ENCODE assay signal across 8 cellular contexts in genomic region chr17:4364622-4365041, GRCh38. TPM values are rescaled to one million over a fixed set of nuclear protein-coding genes. Genes with fewer than 3 reads are reported as not detected.
DNase-seq lines count a peak whose midpoint lies in the region; ATAC-seq, FAIRE-seq and TF ChIP-seq lines count a peak whose summit lies in the region.

No MANE protein-coding gene starts in this region.

- H3K4me3 ChIP-seq in adrenal gland (peak overlapping the region in 3 of 4 donors; percentile 71 to 99 (median 76)), thoracic aorta (peak overlapping the region; percentile 96)

- H3K27ac ChIP-seq in adrenal gland (peak overlapping the region; percentile 92 to 99 (median 94)), layer of hippocampus (ENCODE audit: low read depth, low read length) (peak overlapping the region; percentile 85), thoracic aorta (peak overlapping the region; percentile 99)

- 63 to 69% (median 66%) methylated on average over 18 of the region's 18 CpGs for WGBS in adrenal gland, 4 donors

- H3K36me3 ChIP-seq in adrenal gland (replicated peaks in 1 of 2) (no peaks in the 10 kb centered on the region), thoracic aorta (no peaks in the 10 kb centered on the region)

- peak overlapping the region; percentile 86 for H3K4me3 Mint-ChIP-seq in activated CD4-positive, alpha-beta T cell treated with anti-CD3 and anti-CD28 coated beads, Interleukin-2, amount 10 ng/mL, durations not matched to agents 24 days and 14 days

- DNase-seq in activated CD4-positive, alpha-beta T cell treated with anti-CD3 and anti-CD28 coated beads, Interleukin-2, amount 10 ng/mL, durations not matched to agents 24 days and 14 days, result no peak
- DNase-seq in activated CD4-positive, alpha-beta T cell treated with anti-CD3 and anti-CD28 coated beads, Interleukin-2, amount 50 U/mL, for 4 hours, result no peak
- DNase-seq in adrenal gland (peak in 5 of 7 donors; percentile 8 to 54 (median 25)), thoracic aorta (ENCODE audit: low spot score) (no peak), HTR-8/SVneo (ENCODE audit: insufficient read length, low spot score) (no peak)

- H3K4me1 ChIP-seq in adrenal gland (replicated peaks in 1 of 2) (peaks cover 11 to 25% of the 10 kb centered on the region in 2 donors), thoracic aorta (ENCODE audit: control insufficient read depth in 1 of 2, low read depth in 2 of 2) (peaks cover 7 to 28% of the 10 kb centered on the region in 2 donors)

- peaks cover 27% of the 10 kb centered on the region for H3K4me1 Mint-ChIP-seq in activated CD4-positive, alpha-beta T cell treated with anti-CD3 and anti-CD28 coated beads, Interleukin-2, amount 10 ng/mL, durations not matched to agents 24 days and 14 days

- no peak for TF ChIP-seq POLR2A in adrenal gland (IDR thresholded peaks at IDR 0.05)

- H3K27me3 ChIP-seq in adrenal gland (no peaks in the 10 kb centered on the region), layer of hippocampus (ENCODE audit: control insufficient read depth, insufficient read depth, low read length) (no peaks in the 10 kb centered on the region), thoracic aorta (replicated peaks; ENCODE audit: insufficient read depth) (no peaks in the 10 kb centered on the region)

- intact Hi-C loops in activated CD4-positive, alpha-beta T cell treated with anti-CD3 and anti-CD28 coated beads, Interleukin-2, amount 10 ng/mL, durations not matched to agents 24 days and 14 days (cut with micrococcal nuclease), result loop anchor here (1.0 to 10.0 kb wide), 3 partner anchors 221 to 1962 kb away; partner anchors contain the start of genes CYB5D2, MNT, PFN1 and RNF167
- intact Hi-C loops in adrenal gland (cut with DNase I), result loop anchor here in 1 of 2 donors (10.0 kb wide), 1 partner anchor 60 kb away; no protein-coding TSS in a partner anchor

- H3K27me3 Mint-ChIP-seq in activated CD4-positive, alpha-beta T cell treated with anti-CD3 and anti-CD28 coated beads, Interleukin-2, amount 10 ng/mL, durations not matched to agents 24 days and 14 days, result no peaks in the 10 kb centered on the region

- H3K9me3 ChIP-seq in adrenal gland (replicated peaks in 1 of 3), result no peaks in the 10 kb centered on the region
- H3K9me3 ChIP-seq in thoracic aorta, result no peaks in the 10 kb centered on the region

- TF ChIP-seq CTCF in adrenal gland (IDR thresholded peaks at IDR 0.05) (no peak), thoracic aorta (IDR thresholded peaks at IDR 0.05) (no peak)

- H3K27ac Mint-ChIP-seq in activated CD4-positive, alpha-beta T cell treated with anti-CD3 and anti-CD28 coated beads, Interleukin-2, amount 10 ng/mL, durations not matched to agents 24 days and 14 days, result peak overlapping the region; percentile 97

- FAIRE-seq in HTR-8/SVneo (lab: Jason Lieb, UNC), result no peak

- H3K9me3 Mint-ChIP-seq in activated CD4-positive, alpha-beta T cell treated with anti-CD3 and anti-CD28 coated beads, Interleukin-2, amount 10 ng/mL, durations not matched to agents 24 days and 14 days, result no peaks in the 10 kb centered on the region

- no peak for ATAC-seq in thoracic aorta (ENCODE audit: insufficient number of reproducible peaks, low FRiP score, low read depth)
- no peak for ATAC-seq in HG03565 (IDR thresholded peaks at IDR 0.05; ENCODE audit: unreplicated experiment)
- no peak for ATAC-seq in GM18909 (IDR thresholded peaks at IDR 0.05; ENCODE audit: poor library complexity, unreplicated experiment)

- H3K36me3 Mint-ChIP-seq in activated CD4-positive, alpha-beta T cell treated with anti-CD3 and anti-CD28 coated beads, Interleukin-2, amount 10 ng/mL, durations not matched to agents 24 days and 14 days (ENCODE audit: low read depth), result peaks cover 18% of the 10 kb centered on the region

RNA-seq across cellular contexts. Expression of gene UBE2G1, which starts 1.8 kb away (rescaled TPM):
- total RNA-seq in activated CD4-positive, alpha-beta T cell treated with anti-CD3 and anti-CD28 coated beads, Interleukin-2, amount 10 ng/mL, durations not matched to agents 24 days and 14 days, result 74.8 and 77.3 TPM in 2 replicates
- total RNA-seq in adrenal gland (10 to 100 TPM; 40.6 to 63.6 (median 56.2) TPM), thoracic aorta (10 to 100 TPM; 38.8 to 47.7 TPM)
- 10 to 100 TPM in 1 of 3 donors, 1 to 10 TPM in 2; 7.6 to 49.8 (median 8.1) TPM for polyA plus RNA-seq in adrenal gland

Comparison
In these comparisons a context has a peak if more than half of its experiments do, and no peak if none do; other contexts are left out.
1. DNase-seq: peak in adrenal gland (5 of 7); none in activated CD4-positive, alpha-beta T cell treated with anti-CD3 and anti-CD28 coated beads, Interleukin-2, amount 10 ng/mL, durations not matched to agents 24 days and 14 days (single experiment), activated CD4-positive, alpha-beta T cell treated with anti-CD3 and anti-CD28 coated beads, Interleukin-2, amount 50 U/mL, for 4 hours (0 of 2), thoracic aorta (single experiment) and HTR-8/SVneo (single experiment).
2. Peak in every context shown above with its lines, with median percentiles within 50 percentile points of each other: H3K27ac ChIP-seq.